Comparison of ENCODE assay signal across 14 cellular contexts in genomic region chr9:5042661-5043178, GRCh38. TPM values are rescaled to one million over a fixed set of nuclear protein-coding genes. Genes with fewer than 3 reads are reported as not detected.
DNase-seq lines count a peak whose midpoint lies in the region; ATAC-seq, FAIRE-seq and TF ChIP-seq lines count a peak whose summit lies in the region.
"Had no signal": no experiment of that assay in that cellular context is flagged by ENCODE, and none has a peak within 500 bp of the region (broad histone marks: within the 10 kb centered on the region; RNA-seq: fewer than 3 reads in every experiment).

No MANE protein-coding gene starts in this region.

- TF ChIP-seq EP300 in A549 (IDR thresholded peaks at IDR 0.05): no peak

- 95% methylated on average over 22 of the region's 30 CpGs for WGBS in A549 (ENCODE audit: missing lambda C conversion rate)

- H3K4me3 ChIP-seq in A549 (no peak overlapping the region), GM08714 (ENCODE audit: low read length) (peak overlapping the region; percentile 29; the same call in 1 of the 2 replicates), epithelial cell of proximal tubule (ENCODE audit: low read depth, low read length) (peak overlapping the region; percentile 18)
- H3K4me3 ChIP-seq: thyroid gland had no signal

- peaks cover 11% of the 10 kb centered on the region; the same call in 2 of the 3 replicates for H3K4me1 ChIP-seq in A549
- H3K4me1 ChIP-seq: thyroid gland had no signal

- POLR2A ChIA-PET in A549 (lab: Yijun Ruan, JAX): no interaction called here

- H3K9me3 ChIP-seq in A549: no peaks in the 10 kb centered on the region
- H3K9me3 ChIP-seq: thyroid gland had no signal

- CTCF ChIA-PET in A549 (lab: Yijun Ruan, JAX): no interaction called here

- no peak for ATAC-seq in A549
- no peak for ATAC-seq in GM21576 (IDR thresholded peaks at IDR 0.05; ENCODE audit: unreplicated experiment)
- ATAC-seq in HG02759 (IDR thresholded peaks at IDR 0.05; ENCODE audit: unreplicated experiment): no peak
- ATAC-seq: left colon had no signal

- intact Hi-C loops in posterior vena cava (cut with DNase I): no loop called here

- TF ChIP-seq RAD21 in A549 (conservative IDR thresholded peaks at IDR 0.05 in 1 of 2, IDR thresholded peaks at IDR 0.05 in 1 of 2): no peak

- H3K27ac ChIP-seq in A549: peak overlapping the region in 1 of 2 experiments; percentile 50; a peak in 3 of 6 replicates
- H3K27ac ChIP-seq: thyroid gland had no signal

- peak overlapping the region; percentile 29; the same call in 1 of the 3 replicates for H3K4me2 ChIP-seq in A549

- TF ChIP-seq CTCF in A549 (IDR thresholded peaks at IDR 0.05) (no peak), epithelial cell of proximal tubule (conservative IDR thresholded peaks at IDR 0.05; ENCODE audit: low read depth, low read length) (no peak)

- FAIRE-seq in A549 (lab: Jason Lieb, UNC): no peak

- DNase-seq in A549 (ENCODE audit: low read depth in 1 of 2, low spot score in 1 of 2): no peak
- no peak for DNase-seq in epithelial cell of proximal tubule (ENCODE audit: low read depth)
- DNase-seq in posterior vena cava (ENCODE audit: low spot score): peak; percentile 76
- DNase-seq in LoVo (ENCODE audit: low spot score): no peak
- no peak for DNase-seq in anterior cingulate cortex (lab: John Stamatoyannopoulos, UW)
- DNase-seq: activated CD4-positive, CD25-positive, alpha-beta regulatory T cell treated with anti-CD3 and anti-CD28 coated beads, Interleukin-2, amount 50 U/mL, for 72 hours; left colon; MV-4-11; NCI-H2107; T-helper 1 cell; thyroid gland had no signal

- TF ChIP-seq POLR2A in A549 (IDR thresholded peaks at IDR 0.05; ENCODE audit: low read length): no peak

TF ChIP-seq in A549, 52 proteins besides CTCF, POLR2A, EP300 and RAD21:
- no peak for TF ChIP-seq ELK1 (IDR thresholded peaks at IDR 0.05; ENCODE audit: low read depth, low read length)
- no peak for TF ChIP-seq CBX8 (IDR thresholded peaks at IDR 0.05)
- TF ChIP-seq ZFP36 (IDR thresholded peaks at IDR 0.05; ENCODE audit: borderline replicate concordance, partially characterized antibody): no peak
- no peak for TF ChIP-seq SREBF2 (IDR thresholded peaks at IDR 0.05)
- no peak for TF ChIP-seq BCL3 (IDR thresholded peaks at IDR 0.05)
- no peak for TF ChIP-seq E2F6 (IDR thresholded peaks at IDR 0.05; ENCODE audit: borderline replicate concordance, low read depth)
- TF ChIP-seq EHMT2 (IDR thresholded peaks at IDR 0.05; ENCODE audit: low read depth): no peak
- no peak for TF ChIP-seq ZNF302 (CRISPR knock-in tag; IDR thresholded peaks at IDR 0.05)
- TF ChIP-seq PHF8 (IDR thresholded peaks at IDR 0.05; ENCODE audit: borderline replicate concordance, low read depth): no peak
TF ChIP-seq in A549: peak in this region for 0.

RNA-seq across cellular contexts. Expression of gene JAK2, which starts 57.6 kb away (rescaled TPM):
- 6.5 and 7.7 TPM in 2 replicates for polyA plus RNA-seq in A549 (2011; rRNA removed)
- polyA plus RNA-seq in A549 (2012; cell fraction: cytosol; rRNA removed): 0.78 and 0.82 TPM in 2 replicates
- polyA plus RNA-seq in A549 (2012; cell fraction: nucleus; rRNA removed): 0.61 and 0.92 TPM in 2 replicates
- 2.6 to 3.1 TPM (median 2.9 TPM) in 3 replicates for polyA plus RNA-seq in A549 (2017; fragmentation: RNase III; extraction: RNeasy Plus Mini Kit Qiagen cat#74134 plus additional on column Dnase treatment)
- 4.7 and 6.0 TPM in 2 replicates for polyA minus RNA-seq in A549 (2011; rRNA and poly(A)+ RNA removed)
- 3.0 and 7.1 TPM in 2 replicates for total RNA-seq in epithelial cell of proximal tubule
- total RNA-seq in posterior vena cava: 10 to 100 TPM; 65.8 to 67.2 TPM
